ENCODE assay signal across 8 cellular contexts in genomic region chr4:184534511-184535391, GRCh38.
DNase-seq lines count a peak whose midpoint lies in the region; ATAC-seq and TF ChIP-seq lines count a peak whose summit lies in the region.

No MANE protein-coding gene starts in this region.

- TF ChIP-seq CTCF in A673 (conservative IDR thresholded peaks at IDR 0.05; ENCODE audit: low read depth, low read length) (no peak), testis (IDR thresholded peaks at IDR 0.05) (no peak)

- CTCF ChIA-PET in A673 (lab: Charles Lee), result no interaction called here

- H3K27ac Mint-ChIP-seq in T-helper 17 cell, result peak overlapping the region; percentile 100

- H3K4me3 ChIP-seq in A673 (ENCODE audit: low read depth, low read length, poor library complexity, severe bottlenecking) (no peak overlapping the region), testis (no peak overlapping the region)

- WGBS in testis, 2 donors, result 55 to 62% methylated on average over 5 of the region's 5 CpGs

- no peaks in the 10 kb centered on the region for H3K27me3 Mint-ChIP-seq in T-helper 17 cell

- peak overlapping the region; percentile 35 for H3K27ac ChIP-seq in A673 (ENCODE audit: low read depth, low read length, poor library complexity, severe bottlenecking)
- peak overlapping the region; percentile 23 to 98 for H3K27ac ChIP-seq in testis

- ATAC-seq in GM18858 (IDR thresholded peaks at IDR 0.05; ENCODE audit: unreplicated experiment) (peak; percentile 66), HG03135 (IDR thresholded peaks at IDR 0.05; ENCODE audit: unreplicated experiment) (peak; percentile 48), T-helper 17 cell (peak; percentile 24), sciatic nerve (no peak)

- H3K36me3 Mint-ChIP-seq in T-helper 17 cell (ENCODE audit: low read depth), result no peaks in the 10 kb centered on the region

- intact Hi-C loops in A673 (cut with micrococcal nuclease; ENCODE audit: unreplicated experiment) (loop anchor here (5.0 to 10.0 kb wide), 2 partner anchors 110 to 177 kb away; partner anchors contain the start of genes CASP3 and PRIMPOL), testis (cut with DNase I; ENCODE audit: low total_unique reads) (loop anchor here (5.0 kb wide), 1 partner anchor 262 kb away; no protein-coding TSS in a partner anchor), sciatic nerve (cut with DNase I) (loop anchor here (5.0 to 10.0 kb wide), 2 partner anchors 60 to 267 kb away; partner anchors contain the start of gene IRF2)

- POLR2A ChIA-PET in A673 (lab: Charles Lee; ENCODE audit: low non-redundant PET), result interaction anchor here (0.6 kb wide), 1 partner anchor 18 kb away, joined by 3 read pairs; no protein-coding TSS in a partner anchor

- no TSS peak for BruUV-seq in A673 (replicated peaks; lab: Mats Ljungman, UMichigan)

- peak; percentile 28 for DNase-seq in A673 (ENCODE audit: low spot score)
- DNase-seq in T-helper 17 cell, result no peak
- DNase-seq in glomerular endothelial cell (ENCODE audit: extremely low read depth, low read depth, low spot score), result peak; percentile 75
- DNase-seq in testis, result no peak
- DNase-seq in H4 (ENCODE audit: low spot score), result no peak
- no peak for DNase-seq in sciatic nerve (ENCODE audit: low spot score)

- peak overlapping the region; percentile 97 for H3K4me3 Mint-ChIP-seq in T-helper 17 cell

- H3K4me1 ChIP-seq in A673 (ENCODE audit: insufficient read depth, low read length, poor library complexity, severe bottlenecking), result peaks cover 20% of the 10 kb centered on the region
- peaks cover 35% of the 10 kb centered on the region for H3K4me1 ChIP-seq in testis

- peaks cover 46% of the 10 kb centered on the region for H3K4me1 Mint-ChIP-seq in T-helper 17 cell

- H3K9me3 ChIP-seq in A673 (ENCODE audit: low read depth, low read length, poor library complexity, severe bottlenecking) (no peaks in the 10 kb centered on the region), T-helper 17 cell (ENCODE audit: control insufficient read depth, low read length, poor library complexity, severe bottlenecking) (no peaks in the 10 kb centered on the region), testis (no peaks in the 10 kb centered on the region)

- no peaks in the 10 kb centered on the region for H3K36me3 ChIP-seq in A673 (ENCODE audit: insufficient read depth, low read length, poor library complexity, severe bottlenecking)
- no peaks in the 10 kb centered on the region for H3K36me3 ChIP-seq in testis (ENCODE audit: low read depth, missing control alignments)

- TF ChIP-seq POLR2A in testis (IDR thresholded peaks at IDR 0.05), result no peak

- H3K27me3 ChIP-seq in A673 (replicated peaks; ENCODE audit: insufficient read depth, low read depth, low read length, poor library complexity) (no peaks in the 10 kb centered on the region), testis (no peaks in the 10 kb centered on the region)

Comparison
In these comparisons a context has a peak if more than half of its experiments do, and no peak if none do; other contexts are left out.
1. DNase-seq: peak in A673 (single experiment) and glomerular endothelial cell (single experiment); none in T-helper 17 cell (0 of 3), testis (single experiment), H4 (single experiment) and sciatic nerve (single experiment).